In genomic region chr21:39379986-39380891, GRCh38 we compare ENCODE assay signal across 8 cellular contexts. TPM values are rescaled to one million over a fixed set of nuclear protein-coding genes. Genes with fewer than 3 reads are reported as not detected.
DNase-seq lines count a peak whose midpoint lies in the region; ATAC-seq and TF ChIP-seq lines count a peak whose summit lies in the region.

No MANE protein-coding gene starts in this region.

- TF ChIP-seq CTCF in Loucy (conservative IDR thresholded peaks at IDR 0.05; ENCODE audit: low read length): no peak
- TF ChIP-seq CTCF in RWPE2 (IDR thresholded peaks at IDR 0.05; ENCODE audit: poor library complexity, severe bottlenecking): no peak
- no peak for TF ChIP-seq CTCF in nephron progenitor cell (IDR thresholded peaks at IDR 0.05)

- H3K4me3 ChIP-seq in H7 (ENCODE audit: insufficient read depth, low read depth, low read length): peak overlapping the region; percentile 78
- peak overlapping the region; percentile 91 for H3K4me3 ChIP-seq in Loucy (ENCODE audit: low read length, poor library complexity, severe bottlenecking)
- peak overlapping the region; percentile 73 for H3K4me3 ChIP-seq in RWPE2 (ENCODE audit: severe bottlenecking)

- peaks cover 15% of the 10 kb centered on the region for H3K4me1 Mint-ChIP-seq in nephron progenitor cell
- H3K4me1 Mint-ChIP-seq in stimulated activated naive CD8-positive, alpha-beta T cell treated with anti-CD3 and anti-CD28 coated beads, Interleukin-15, Interleukin-2, amounts not matched to agents 100 ng/mL and 50 ng/mL, for 24 hours (ENCODE audit: low read depth): peaks cover 28% of the 10 kb centered on the region

- H3K9me3 ChIP-seq in Loucy (ENCODE audit: insufficient read depth, low read depth, low read length) (no peaks in the 10 kb centered on the region), RWPE2 (ENCODE audit: severe bottlenecking) (no peaks in the 10 kb centered on the region)

- peak overlapping the region; percentile 80 for H2AFZ ChIP-seq in Loucy (ENCODE audit: low read length)

- H3K4me2 ChIP-seq in Loucy (ENCODE audit: low read depth, low read length, poor library complexity, severe bottlenecking): peak overlapping the region; percentile 91

- H3K36me3 ChIP-seq in H7 (replicated peaks; ENCODE audit: control insufficient read depth, insufficient read depth, low read length) (no peaks in the 10 kb centered on the region; the same call in 1 of the 2 replicates), Loucy (ENCODE audit: insufficient read depth, low read length) (no peaks in the 10 kb centered on the region), RWPE2 (ENCODE audit: low read depth) (no peaks in the 10 kb centered on the region)

- peak; percentile 96 for ATAC-seq in RWPE2 (ENCODE audit: low read depth)

- H3K27ac Mint-ChIP-seq in nephron progenitor cell: peak overlapping the region; percentile 92
- H3K27ac Mint-ChIP-seq in stimulated activated naive CD8-positive, alpha-beta T cell treated with anti-CD3 and anti-CD28 coated beads, Interleukin-15, Interleukin-2, amounts not matched to agents 100 ng/mL and 50 ng/mL, for 24 hours: peak overlapping the region; percentile 77

- no peaks in the 10 kb centered on the region for H3F3A ChIP-seq in Loucy (ENCODE audit: low read depth)

- H3K4me3 Mint-ChIP-seq in nephron progenitor cell: peak overlapping the region; percentile 93
- H3K4me3 Mint-ChIP-seq in stimulated activated naive CD8-positive, alpha-beta T cell treated with anti-CD3 and anti-CD28 coated beads, Interleukin-15, Interleukin-2, amounts not matched to agents 100 ng/mL and 50 ng/mL, for 24 hours: peak overlapping the region; percentile 92

- DNase-seq in ELF-1 (ENCODE audit: low read depth, low spot score) (peak; percentile 97), H7 (peak; percentile 96), RWPE2 (ENCODE audit: low spot score) (peak; percentile 94), fibroblast of the conjunctiva (ENCODE audit: low read depth) (peak; percentile 97), nephron progenitor cell (peak; percentile 92)
- DNase-seq in activated effector memory CD4-positive, alpha-beta T cell treated with anti-CD3 and anti-CD28 coated beads, Interleukin-2, amount 50 U/mL, for 16 hours: peak; percentile 96

- H3K4me1 ChIP-seq in Loucy (ENCODE audit: insufficient read depth, low read length, poor library complexity, severe bottlenecking): peaks cover 19% of the 10 kb centered on the region
- H3K4me1 ChIP-seq in RWPE2 (ENCODE audit: insufficient read depth, poor library complexity, severe bottlenecking): no peaks in the 10 kb centered on the region

- H3K27me3 ChIP-seq in H7 (ENCODE audit: control insufficient read depth, insufficient read depth, low read length) (no peaks in the 10 kb centered on the region), Loucy (ENCODE audit: insufficient read depth, low read length, poor library complexity, severe bottlenecking) (no peaks in the 10 kb centered on the region), RWPE2 (ENCODE audit: insufficient read depth, poor library complexity, severe bottlenecking) (no peaks in the 10 kb centered on the region)

- H3K9me2 ChIP-seq in Loucy (replicated peaks; ENCODE audit: low read depth, low read length): no peaks in the 10 kb centered on the region

- H3K36me3 Mint-ChIP-seq in nephron progenitor cell (ENCODE audit: low read depth): peaks cover 10% of the 10 kb centered on the region
- no peaks in the 10 kb centered on the region for H3K36me3 Mint-ChIP-seq in stimulated activated naive CD8-positive, alpha-beta T cell treated with anti-CD3 and anti-CD28 coated beads, Interleukin-15, Interleukin-2, amounts not matched to agents 100 ng/mL and 50 ng/mL, for 24 hours (ENCODE audit: low read depth)

- H3K9me3 Mint-ChIP-seq in nephron progenitor cell: no peaks in the 10 kb centered on the region
- no peaks in the 10 kb centered on the region for H3K9me3 Mint-ChIP-seq in stimulated activated naive CD8-positive, alpha-beta T cell treated with anti-CD3 and anti-CD28 coated beads, Interleukin-15, Interleukin-2, amounts not matched to agents 100 ng/mL and 50 ng/mL, for 24 hours

- H4K20me1 ChIP-seq in Loucy (ENCODE audit: insufficient read depth, low read length, poor library complexity, severe bottlenecking): no peaks in the 10 kb centered on the region

- H3K79me2 ChIP-seq in Loucy (ENCODE audit: insufficient read depth, low read length): peaks cover 14% of the 10 kb centered on the region; the same call in 1 of the 2 replicates

- peak overlapping the region; percentile 77 for H3K9ac ChIP-seq in Loucy (ENCODE audit: low read depth, low read length, poor library complexity, severe bottlenecking)

- H3K27me3 Mint-ChIP-seq in nephron progenitor cell (ENCODE audit: low read depth, poor library complexity): no peaks in the 10 kb centered on the region
- H3K27me3 Mint-ChIP-seq in stimulated activated naive CD8-positive, alpha-beta T cell treated with anti-CD3 and anti-CD28 coated beads, Interleukin-15, Interleukin-2, amounts not matched to agents 100 ng/mL and 50 ng/mL, for 24 hours: no peaks in the 10 kb centered on the region

- peak overlapping the region; percentile 30 for H3K27ac ChIP-seq in RWPE2 (ENCODE audit: poor library complexity, severe bottlenecking)

RNA-seq across cellular contexts. Expression of gene HMGN1, which starts 31.4 kb away (rescaled TPM):
- total RNA-seq in H7 (2014; rRNA removed; shearing (Covaris generic)): 310 and 389 TPM in 2 replicates

Comparison
In these comparisons a context has a peak if more than half of its experiments do, and no peak if none do; other contexts are left out.
1. Peak in every context shown above with its lines: DNase-seq, ATAC-seq, H3K4me3 ChIP-seq and H3K27ac ChIP-seq.